In the genomic region with DNA sequence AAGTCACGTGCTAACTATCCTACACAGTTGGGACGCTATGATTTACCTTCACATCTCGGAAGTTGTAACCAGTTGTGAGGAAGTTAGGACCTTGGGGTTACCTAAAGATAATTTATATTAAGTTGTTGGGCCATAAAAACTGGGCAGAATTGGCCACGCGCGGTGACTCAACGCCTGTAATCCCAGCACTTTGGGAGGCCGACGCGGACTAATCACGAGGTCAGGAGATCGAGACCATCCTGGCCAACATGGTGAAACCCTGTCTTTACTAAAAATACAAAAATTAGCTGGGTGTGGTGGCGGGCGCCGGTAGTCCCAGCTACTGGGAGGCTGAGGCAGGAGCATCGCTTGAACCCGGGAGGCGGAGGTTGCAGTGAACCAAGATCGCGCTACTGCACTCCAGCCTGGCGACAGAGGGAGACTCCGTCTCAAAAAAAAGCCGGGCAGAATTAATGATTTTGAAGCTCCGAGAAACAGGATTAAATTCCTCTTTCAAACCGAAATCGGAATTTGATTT, we compare ENCODE assay signal across 8 cellular contexts. TPM values are rescaled to one million over a fixed set of nuclear protein-coding genes. Genes with fewer than 3 reads are reported as not detected.
DNase-seq lines count a peak whose midpoint lies in the region; ATAC-seq, FAIRE-seq and TF ChIP-seq lines count a peak whose summit lies in the region.
"Not testable (repeated sequence)": the region's sequence is repeated elsewhere in the genome, so short reads cannot be mapped to it uniquely, and the experiment has no call there.

No MANE protein-coding gene starts in this region.

- peak overlapping the region; percentile 87 to 95 for H3K9ac ChIP-seq in mucosa of rectum (ENCODE audit: low read depth in 1 of 2, low read length in 2 of 2)

- ATAC-seq in body of pancreas: not testable (repeated sequence)

- intact Hi-C loops in body of pancreas (cut with DNase I): not testable (repeated sequence)

- not testable (repeated sequence) for FAIRE-seq in H54 (lab: Jason Lieb, UNC)

- H3K4me1 ChIP-seq in body of pancreas: peaks cover 26% of the 10 kb centered on the region
- peaks cover 21 to 25% of the 10 kb centered on the region in 2 donors for H3K4me1 ChIP-seq in mucosa of rectum (ENCODE audit: control insufficient read depth in 2 of 2, insufficient read depth in 2 of 2, low read length in 2 of 2)

- TF ChIP-seq POLR2A in H54 (IDR thresholded peaks at IDR 0.05; ENCODE audit: low read depth, low read length); body of pancreas (IDR thresholded peaks at IDR 0.05): not testable (repeated sequence)

- peak in 4 of 7 experiments; percentile 16 to 43 (median 38) for TF ChIP-seq CTCF in body of pancreas (IDR thresholded peaks at IDR 0.05)

- H3K4me3 ChIP-seq in body of pancreas: peak overlapping the region; percentile 32 to 46
- peak overlapping the region; percentile 80 to 81 for H3K4me3 ChIP-seq in mucosa of rectum (ENCODE audit: low read length in 2 of 2)

- DNase-seq in AG08396 (ENCODE audit: low spot score) (peak; percentile 19), H54 (ENCODE audit: insufficient read length, low spot score) (peak; percentile 6), NCI-H82 (lab: John Stamatoyannopoulos, UW) (peak; percentile 37), body of pancreas (peak; percentile 33 to 50 (median 38)), glomerular visceral epithelial cell (ENCODE audit: extremely low spot score) (peak; percentile 49)
- DNase-seq in activated CD4-positive, alpha-beta T cell treated with anti-CD3 and anti-CD28 coated beads for 4 hours: peak; percentile 9 to 14
- DNase-seq in stimulated activated CD4-positive, alpha-beta T cell treated with anti-CD3 and anti-CD28 coated beads, Interleukin-1b, Interleukin-23, amount 100 ng/mL, for 48 hours: peak; percentile 27

- H3K27me3 ChIP-seq in body of pancreas; mucosa of rectum (ENCODE audit: control insufficient read depth in 2 of 2, insufficient read depth in 2 of 2, low read length in 2 of 2): not testable (repeated sequence)

- not testable (repeated sequence) for H3K36me3 ChIP-seq in body of pancreas (replicated peaks in 1 of 2; ENCODE audit: insufficient read depth in 1 of 2, low read depth in 2 of 2); mucosa of rectum (ENCODE audit: control insufficient read depth in 2 of 2, insufficient read depth in 2 of 2, low read length in 2 of 2)

- H3K9me3 ChIP-seq in body of pancreas; mucosa of rectum (ENCODE audit: control insufficient read depth in 2 of 2, low read length in 2 of 2): not testable (repeated sequence)

- H3K27ac ChIP-seq in body of pancreas (peak overlapping the region; percentile 89 to 99 (median 97)), mucosa of rectum (ENCODE audit: low read depth in 2 of 2, low read length in 2 of 2) (peak overlapping the region; percentile 96)

- 1 to 2% methylated on average over 18 to 26 of the region's 26 CpGs for WGBS in body of pancreas, 2 donors

RNA-seq across cellular contexts. Expression of a gene that starts 1.1 kb away (rescaled TPM):
- total RNA-seq in body of pancreas: 10 to 100 TPM; 21.8 to 39.7 TPM
